ENCODE assay signal across 8 cellular contexts in the genomic region with DNA sequence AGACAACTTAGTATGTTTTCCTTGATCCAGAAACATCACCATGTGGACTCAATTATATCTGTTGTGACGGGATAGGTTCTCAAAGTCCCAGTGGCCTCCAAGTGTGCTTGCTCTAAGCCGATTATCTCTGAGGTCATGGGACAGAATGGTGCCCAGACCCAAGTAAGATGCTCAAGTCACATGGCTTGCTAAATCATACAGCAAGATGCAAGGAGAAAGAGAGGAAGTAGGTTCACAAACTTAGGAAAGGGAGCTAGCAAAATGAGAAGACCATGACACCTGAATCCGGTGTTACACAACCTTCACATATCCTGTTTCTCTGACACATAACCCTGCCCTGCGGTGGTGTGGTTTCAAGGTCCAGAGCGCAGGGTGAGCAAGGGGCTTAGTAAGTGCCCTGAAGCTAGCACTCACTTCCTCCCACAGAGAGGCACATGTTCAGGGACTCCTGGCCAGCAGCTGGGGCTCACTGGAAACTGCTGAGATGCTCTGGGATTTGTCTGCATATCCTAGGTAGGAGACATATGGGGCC.
DNase-seq lines count a peak whose midpoint lies in the region; ATAC-seq and TF ChIP-seq lines count a peak whose summit lies in the region.

No MANE protein-coding gene starts in this region.

- CTCF ChIA-PET in activated CD8-positive, alpha-beta memory T cell treated with anti-CD3 and anti-CD28 coated beads, Interleukin-2, amount 10 ng/mL, durations not matched to agents 7 days and 5 days (lab: Charles Lee): no interaction called here

- TF ChIP-seq CTCF in epithelial cell of esophagus (IDR thresholded peaks at IDR 0.05; ENCODE audit: insufficient read depth, low read depth, low read length, missing control alignments): no peak

- no peaks in the 10 kb centered on the region for H3K36me3 Mint-ChIP-seq in activated CD8-positive, alpha-beta memory T cell treated with anti-CD3 and anti-CD28 coated beads, Interleukin-2, amount 10 ng/mL, durations not matched to agents 7 days and 5 days

- peak; percentile 86 for DNase-seq in ELR (ENCODE audit: low read depth)
- peak; percentile 93 for DNase-seq in H4 (ENCODE audit: low spot score)
- DNase-seq in Kasumi-1 (lab: John Stamatoyannopoulos, UW): peak; percentile 99
- peak; percentile 99 for DNase-seq in epithelial cell of esophagus (ENCODE audit: low read depth)
- no peak for DNase-seq in activated CD8-positive, alpha-beta memory T cell treated with anti-CD3 and anti-CD28 coated beads, Interleukin-2, amount 10 ng/mL, durations not matched to agents 7 days and 5 days
- no peak for DNase-seq in activated effector memory CD4-positive, alpha-beta T cell treated with Interleukin-2 at 50 U/mL for 16 hours
- DNase-seq in NCI-H2171 (lab: John Stamatoyannopoulos, UW): no peak
- no peak for DNase-seq in activated naive CD4-positive, alpha-beta T cell treated with anti-CD3 and anti-CD28 coated beads, Interleukin-2, amount 50 U/mL, for 16 hours

- no peak overlapping the region for H3K27ac Mint-ChIP-seq in activated CD8-positive, alpha-beta memory T cell treated with anti-CD3 and anti-CD28 coated beads, Interleukin-2, amount 10 ng/mL, durations not matched to agents 7 days and 5 days

- H3K9me3 Mint-ChIP-seq in activated CD8-positive, alpha-beta memory T cell treated with anti-CD3 and anti-CD28 coated beads, Interleukin-2, amount 10 ng/mL, durations not matched to agents 7 days and 5 days (ENCODE audit: low read depth): peaks cover 4% of the 10 kb centered on the region

- H3K4me3 ChIP-seq in epithelial cell of esophagus (ENCODE audit: low read length): no peak overlapping the region

- no peak for ATAC-seq in activated CD8-positive, alpha-beta memory T cell treated with anti-CD3 and anti-CD28 coated beads, Interleukin-2, amount 10 ng/mL, durations not matched to agents 7 days and 5 days

- H3K4me3 Mint-ChIP-seq in activated CD8-positive, alpha-beta memory T cell treated with anti-CD3 and anti-CD28 coated beads, Interleukin-2, amount 10 ng/mL, durations not matched to agents 7 days and 5 days: no peak overlapping the region

- no peaks in the 10 kb centered on the region for H3K27me3 Mint-ChIP-seq in activated CD8-positive, alpha-beta memory T cell treated with anti-CD3 and anti-CD28 coated beads, Interleukin-2, amount 10 ng/mL, durations not matched to agents 7 days and 5 days

- H3K4me1 Mint-ChIP-seq in activated CD8-positive, alpha-beta memory T cell treated with anti-CD3 and anti-CD28 coated beads, Interleukin-2, amount 10 ng/mL, durations not matched to agents 7 days and 5 days: no peaks in the 10 kb centered on the region

Comparison
In these comparisons a context has a peak if more than half of its experiments do, and no peak if none do; other contexts are left out.
1. DNase-seq: peak in ELR (single experiment), H4 (single experiment), Kasumi-1 (2 of 2) and epithelial cell of esophagus (single experiment); none in activated CD8-positive, alpha-beta memory T cell treated with anti-CD3 and anti-CD28 coated beads, Interleukin-2, amount 10 ng/mL, durations not matched to agents 7 days and 5 days (single experiment), activated effector memory CD4-positive, alpha-beta T cell treated with Interleukin-2 at 50 U/mL for 16 hours (single experiment), NCI-H2171 (single experiment) and activated naive CD4-positive, alpha-beta T cell treated with anti-CD3 and anti-CD28 coated beads, Interleukin-2, amount 50 U/mL, for 16 hours (single experiment).